ENCODE assay signal across 1 cellular context in the genomic region with DNA sequence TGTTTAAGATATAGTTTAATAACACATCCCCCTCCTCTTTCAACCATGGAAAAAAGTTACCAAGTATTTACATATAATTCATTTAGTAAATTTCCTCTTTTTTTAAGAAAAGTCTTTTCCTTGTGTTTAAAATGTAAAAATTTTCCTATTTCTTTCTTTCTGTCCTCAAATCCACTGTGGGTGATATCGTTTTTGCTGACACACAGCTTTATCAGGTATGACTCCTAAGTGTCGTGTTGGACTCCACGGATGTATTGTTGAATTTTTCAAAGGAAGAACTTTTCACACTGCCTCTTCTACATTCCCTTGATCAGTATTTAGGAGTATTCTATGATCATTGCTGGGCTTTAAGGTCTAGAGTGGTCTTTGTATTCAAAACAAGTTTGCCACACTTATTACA.
TF ChIP-seq lines count a peak whose summit lies in the region.

No MANE protein-coding gene starts in this region.

TF ChIP-seq in IMR-90, 13 proteins besides CTCF, POLR2A, EP300 and RAD21:
- TF ChIP-seq CHD1 (IDR thresholded peaks at IDR 0.05; ENCODE audit: low read depth, low read length): no peak
- TF ChIP-seq MAFK (IDR thresholded peaks at IDR 0.05; ENCODE audit: low read depth, low read length): peak; percentile 63
- no peak for TF ChIP-seq BHLHE40 (IDR thresholded peaks at IDR 0.05; ENCODE audit: low read depth, low read length)
- TF ChIP-seq FOS (IDR thresholded peaks at IDR 0.05; ENCODE audit: low read depth, low read length): no peak
- TF ChIP-seq, protein P1, sequence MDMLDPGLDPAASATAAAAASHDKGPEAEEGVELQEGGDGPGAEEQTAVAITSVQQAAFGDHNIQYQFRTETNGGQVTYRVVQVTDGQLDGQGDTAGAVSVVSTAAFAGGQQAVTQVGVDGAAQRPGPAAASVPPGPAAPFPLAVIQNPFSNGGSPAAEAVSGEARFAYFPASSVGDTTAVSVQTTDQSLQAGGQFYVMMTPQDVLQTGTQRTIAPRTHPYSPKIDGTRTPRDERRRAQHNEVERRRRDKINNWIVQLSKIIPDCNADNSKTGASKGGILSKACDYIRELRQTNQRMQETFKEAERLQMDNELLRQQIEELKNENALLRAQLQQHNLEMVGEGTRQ (IDR thresholded peaks at IDR 0.05; ENCODE audit: low read depth, low read length): no peak
- TF ChIP-seq RFX5 (IDR thresholded peaks at IDR 0.05; ENCODE audit: low read depth, low read length): no peak
- no peak for TF ChIP-seq CEBPB (IDR thresholded peaks at IDR 0.05; ENCODE audit: low read depth, low read length)
